Comparison of ENCODE assay signal across 34 cellular contexts in the genomic region with DNA sequence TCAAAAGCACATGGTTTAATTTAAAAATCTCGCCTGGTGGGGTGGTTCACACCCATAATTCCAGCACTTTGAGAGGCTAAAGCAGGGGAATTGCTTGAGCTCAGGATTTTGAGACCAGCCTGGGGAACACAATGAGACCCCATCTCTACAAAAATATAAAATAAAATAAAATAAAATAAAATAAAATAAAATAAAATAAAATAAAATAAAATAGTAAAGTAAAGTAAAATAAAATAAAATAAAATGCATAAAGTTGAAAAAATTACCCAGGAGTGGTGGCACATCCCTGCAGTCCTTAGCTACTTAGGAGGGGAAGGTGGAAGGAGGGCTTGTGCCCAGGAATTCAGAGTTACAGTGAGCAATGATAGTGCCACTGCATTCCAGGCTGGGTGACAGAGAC.
"Had no signal": no experiment of that assay in that cellular context is flagged by ENCODE, and none has a peak within 500 bp of the region (broad histone marks: within the 10 kb centered on the region; RNA-seq: fewer than 3 reads in every experiment).

No MANE protein-coding gene starts in this region.

- H3K4me2 ChIP-seq: KMS-11 had no signal

- H3K9ac ChIP-seq: KMS-11 had no signal

- H3K9me3 ChIP-seq: MG63 had no signal

- H3K4me3 ChIP-seq: MG63 had no signal

- H3K36me3 ChIP-seq: MG63 had no signal

- DNase-seq: Karpas-422, Kasumi-1, KG1, MG63, MM.1S, MV-4-11, NCI-H1048, NCI-H1092, NCI-H1092 treated with DMSO at 0.1 percent for 48 hours, NCI-H1105, NCI-H1105 treated with DMSO at 0.1 percent for 48 hours, NCI-H1417, NCI-H1417 treated with DMSO at 0.1 percent for 48 hours, NCI-H1436, NCI-H1436 treated with DMSO at 0.1 percent for 48 hours, NCI-H146, NCI-H1694, NCI-H1694 treated with DMSO at 0.1 percent for 48 hours, NCI-H187, NCI-H187 treated with DMSO at 0.1 percent for 48 hours, NCI-H1930, NCI-H2029, NCI-H2029 treated with DMSO at 0.1 percent for 48 hours, NCI-H2081, NCI-H2081 treated with DMSO at 0.1 percent for 48 hours, NCI-H2107, NCI-H2171, NCI-H2171 treated with DMSO at 0.1 percent for 48 hours, NCI-H2227 treated with DMSO at 0.1 percent for 48 hours, NCI-H226, NCI-H345, NCI-H446, NCI-H446 treated with DMSO at 0.1 percent for 48 hours had no signal

- H3K27ac ChIP-seq: KMS-11 had no signal
